ENCODE assay signal across 9 cellular contexts in genomic region chr21:14675774-14676530, GRCh38.
A peak's percentile ranks its signal among the peaks of the same experiment; 100 is the strongest.
DNase-seq lines count a peak whose midpoint lies in the region; ATAC-seq and TF ChIP-seq lines count a peak whose summit lies in the region.
"Had no signal": no experiment of that assay in that cellular context is flagged by ENCODE, and none has a peak within 500 bp of the region (broad histone marks: within the 10 kb centered on the region; RNA-seq: fewer than 3 reads in every experiment).

No MANE protein-coding gene starts in this region.

- H2AFZ ChIP-seq in neuronal stem cell (ENCODE audit: low read length) = no peak overlapping the region

- H3K9me3 Mint-ChIP-seq in naive B cell (peaks cover 0 to 7% (median 1%) of the 10 kb centered on the region in 7 donors), glutamatergic neuron (ENCODE audit: unreplicated experiment) (no peaks in the 10 kb centered on the region)

- peak; percentile 26 for DNase-seq in SKM-1 (lab: John Stamatoyannopoulos, UW; ENCODE audit: unreplicated experiment)
- DNase-seq in naive B cell = peak; percentile 39
- no peak for DNase-seq in glutamatergic neuron
- DNase-seq in neuronal stem cell (ENCODE audit: low spot score) = no peak
- no peak for DNase-seq in stimulated activated CD8-positive, alpha-beta memory T cell treated with anti-CD3 and anti-CD28 coated beads, Interleukin-4, amount 100 ng/mL, for 48 hours
- DNase-seq in AG08395 (ENCODE audit: low spot score) = no peak

- no peak for TF ChIP-seq CTCF in glutamatergic neuron (IDR thresholded peaks at IDR 0.05; ENCODE audit: partially characterized antibody, unreplicated experiment)

- H3K4me3 Mint-ChIP-seq in naive B cell (peak overlapping the region; percentile 53 to 79 (median 67)), glutamatergic neuron (ENCODE audit: unreplicated experiment) (no peak overlapping the region)

- H3K27ac Mint-ChIP-seq in naive B cell (peak overlapping the region; percentile 82 to 89 (median 88)), glutamatergic neuron (ENCODE audit: unreplicated experiment) (no peak overlapping the region)

- no peak overlapping the region for H4K91ac ChIP-seq in neuronal stem cell (ENCODE audit: low read depth, low read length, poor library complexity)

- no peak overlapping the region for H2BK5ac ChIP-seq in neuronal stem cell (ENCODE audit: low read length)

- H3K4me1 Mint-ChIP-seq in naive B cell = peaks cover 41 to 62% (median 48%) of the 10 kb centered on the region in 3 donors
- no peaks in the 10 kb centered on the region for H3K4me1 Mint-ChIP-seq in glutamatergic neuron (ENCODE audit: low read depth, unreplicated experiment)

- H2BK15ac ChIP-seq in neuronal stem cell (ENCODE audit: low read length) = no peak overlapping the region

- ATAC-seq in GM18511 (IDR thresholded peaks at IDR 0.05; ENCODE audit: unreplicated experiment) (peak; percentile 90), HG02759 (IDR thresholded peaks at IDR 0.05; ENCODE audit: unreplicated experiment) (peak; percentile 70), naive B cell (ENCODE audit: low read depth in 2 of 2) (peak; percentile 88 to 90)

- H3K4me3 ChIP-seq in neuronal stem cell (ENCODE audit: low read length in 2 of 2) = no peak overlapping the region
- H3K4me3 ChIP-seq: thoracic aorta had no signal

- no peak overlapping the region for H3K9ac ChIP-seq in neuronal stem cell (ENCODE audit: low read depth, low read length, poor library complexity)

- H3K79me1 ChIP-seq in neuronal stem cell (ENCODE audit: low read depth, low read length) = no peaks in the 10 kb centered on the region

- H3K14ac ChIP-seq in neuronal stem cell (ENCODE audit: low read length) = no peak overlapping the region

- H3K4me2 ChIP-seq in neuronal stem cell (ENCODE audit: insufficient read depth, low read length, poor library complexity, severe bottlenecking) = no peak overlapping the region

- WGBS in neuronal stem cell (ENCODE audit: extremely low coverage in 2 of 2, insufficient read length in 2 of 2, insufficient replicate concordance in 1 of 2), 2 donors = no CpG with 5 or more reads among the region's 7 CpGs

- H3K4ac ChIP-seq in neuronal stem cell (ENCODE audit: low read length) = no peak overlapping the region

- H3K36me3 Mint-ChIP-seq in naive B cell (peaks cover 0 to 7% of the 10 kb centered on the region in 2 donors), glutamatergic neuron (ENCODE audit: unreplicated experiment) (no peaks in the 10 kb centered on the region)

- H2AK5ac ChIP-seq in neuronal stem cell (ENCODE audit: low read depth, low read length) = no peak overlapping the region

- no peaks in the 10 kb centered on the region for H3K27me3 ChIP-seq in neuronal stem cell (ENCODE audit: control insufficient read depth in 3 of 3, insufficient read depth in 3 of 3, low read depth in 1 of 3, low read length in 3 of 3)

- H2BK120ac ChIP-seq in neuronal stem cell (ENCODE audit: low read depth, low read length) = no peak overlapping the region

- H3K18ac ChIP-seq in neuronal stem cell (ENCODE audit: low read length) = no peak overlapping the region

- no peak overlapping the region for H4K8ac ChIP-seq in neuronal stem cell (ENCODE audit: low read depth, low read length)

- no peaks in the 10 kb centered on the region for H3K4me1 ChIP-seq in neuronal stem cell (ENCODE audit: control insufficient read depth in 2 of 2, insufficient read depth in 1 of 2, low read depth in 1 of 2, low read length in 2 of 2)

- H2BK12ac ChIP-seq in neuronal stem cell (ENCODE audit: low read length) = no peak overlapping the region

- no peaks in the 10 kb centered on the region for H3K27me3 Mint-ChIP-seq in naive B cell
- H3K27me3 Mint-ChIP-seq in glutamatergic neuron (ENCODE audit: unreplicated experiment) = no peaks in the 10 kb centered on the region

- H3K27ac ChIP-seq in neuronal stem cell (replicated peaks; ENCODE audit: low read length) = no peak overlapping the region
- H3K27ac ChIP-seq: thoracic aorta had no signal

- H3K9me3 ChIP-seq in neuronal stem cell (replicated peaks in 1 of 2; ENCODE audit: control insufficient read depth in 2 of 2, insufficient read depth in 1 of 2, low read depth in 1 of 2, low read length in 2 of 2) = peaks cover 0 to 1% of the 10 kb centered on the region in 2 donors
- H3K9me3 ChIP-seq: thoracic aorta had no signal

- H3K36me3 ChIP-seq in neuronal stem cell (replicated peaks in 1 of 2; ENCODE audit: control insufficient read depth in 2 of 2, insufficient read depth in 2 of 2, low read length in 2 of 2) = no peaks in the 10 kb centered on the region
- H3K36me3 ChIP-seq: thoracic aorta had no signal

- H3K23ac ChIP-seq in neuronal stem cell (ENCODE audit: low read depth, low read length, poor library complexity) = no peak overlapping the region

Comparison
In these comparisons a context has a peak if more than half of its experiments do, and no peak if none do; other contexts are left out.
1. DNase-seq: peak in SKM-1 (single experiment) and naive B cell (single experiment); none in glutamatergic neuron (single experiment), neuronal stem cell (single experiment), stimulated activated CD8-positive, alpha-beta memory T cell treated with anti-CD3 and anti-CD28 coated beads, Interleukin-4, amount 100 ng/mL, for 48 hours (single experiment) and AG08395 (single experiment).
2. Peak in every context shown above with its lines, with median percentiles within 50 percentile points of each other: ATAC-seq.